12 cellular contexts compared by ENCODE assay signal in genomic region chr14:91008759-91009409, GRCh38. TPM values are rescaled to one million over a fixed set of nuclear protein-coding genes. Genes with fewer than 3 reads are reported as not detected.
A peak's percentile ranks its signal among the peaks of the same experiment; 100 is the strongest.
DNase-seq lines count a peak whose midpoint lies in the region; ATAC-seq and TF ChIP-seq lines count a peak whose summit lies in the region.
"Had no signal": no experiment of that assay in that cellular context is flagged by ENCODE, and none has a peak within 500 bp of the region (broad histone marks: within the 10 kb centered on the region; RNA-seq: fewer than 3 reads in every experiment).

No MANE protein-coding gene starts in this region.

- TF ChIP-seq CTCF in left ventricle myocardium inferior (IDR thresholded peaks at IDR 0.05; ENCODE audit: borderline replicate concordance) (no peak), uterus (IDR thresholded peaks at IDR 0.05) (no peak)

- DNase-seq in CD4-positive, CD25-positive, alpha-beta regulatory T cell = no peak
- DNase-seq in NCI-H460 (ENCODE audit: extremely low read depth, low read depth) (peak; percentile 38), left ventricle myocardium inferior (no peak), uterus (no peak), superior temporal gyrus (ENCODE audit: extremely low spot score) (no peak), SHP77 treated with DMSO at 0.1 percent for 48 hours (lab: John Stamatoyannopoulos, UW) (no peak)
- DNase-seq: DMS 273 treated with DMSO at 0.1 percent for 48 hours, gastrocnemius medialis, NCI-H2227 treated with DMSO at 0.1 percent for 48 hours had no signal

- peaks cover 5% of the 10 kb centered on the region for H3K36me3 Mint-ChIP-seq in CD4-positive, CD25-positive, alpha-beta regulatory T cell

- H3K27me3 Mint-ChIP-seq in CD4-positive, CD25-positive, alpha-beta regulatory T cell = no peaks in the 10 kb centered on the region

- H3K9me3 ChIP-seq in CD4-positive, CD25-positive, alpha-beta regulatory T cell (ENCODE audit: control insufficient read depth in 2 of 2, low read length in 2 of 2) = no peaks in the 10 kb centered on the region
- H3K9me3 ChIP-seq in left ventricle myocardium inferior (replicated peaks) (no peaks in the 10 kb centered on the region), uterus (no peaks in the 10 kb centered on the region)
- H3K9me3 ChIP-seq: gastrocnemius medialis had no signal

- H3K4me3 Mint-ChIP-seq in CD4-positive, CD25-positive, alpha-beta regulatory T cell = no peak overlapping the region
- H3K4me3 Mint-ChIP-seq: nephron had no signal

- peak in 1 of 2 donors; percentile 24 for ATAC-seq in CD4-positive, CD25-positive, alpha-beta regulatory T cell (ENCODE audit: low read depth in 2 of 2)
- ATAC-seq in GM19463 (IDR thresholded peaks at IDR 0.05; ENCODE audit: unreplicated experiment) (peak; percentile 9), HG03565 (IDR thresholded peaks at IDR 0.05; ENCODE audit: unreplicated experiment) (no peak)

- no peak overlapping the region for H3K27ac ChIP-seq in CD4-positive, CD25-positive, alpha-beta regulatory T cell (ENCODE audit: insufficient read depth, low read length, poor library complexity, severe bottlenecking)
- H3K27ac ChIP-seq in left ventricle myocardium inferior (replicated peaks) (peak overlapping the region; percentile 33), uterus (no peak overlapping the region)
- H3K27ac ChIP-seq: gastrocnemius medialis had no signal

- TF ChIP-seq POLR2A in uterus (IDR thresholded peaks at IDR 0.05) = no peak

- intact Hi-C loops in left ventricle myocardium inferior (cut with micrococcal nuclease) (no loop called here), uterus (cut with DNase I; ENCODE audit: low total_unique reads) (no loop called here)

- no peaks in the 10 kb centered on the region for H3K27me3 ChIP-seq in CD4-positive, CD25-positive, alpha-beta regulatory T cell (ENCODE audit: control insufficient read depth, insufficient read depth, low read length)
- H3K27me3 ChIP-seq in left ventricle myocardium inferior (ENCODE audit: low read depth) = no peaks in the 10 kb centered on the region
- H3K27me3 ChIP-seq in uterus = no peaks in the 10 kb centered on the region
- H3K27me3 ChIP-seq: gastrocnemius medialis had no signal

- peak overlapping the region in 2 of 3 donors; percentile 3 to 69 for H3K27ac Mint-ChIP-seq in CD4-positive, CD25-positive, alpha-beta regulatory T cell
- H3K27ac Mint-ChIP-seq: nephron had no signal

- peaks cover 34% of the 10 kb centered on the region for H3K4me1 ChIP-seq in CD4-positive, CD25-positive, alpha-beta regulatory T cell (ENCODE audit: control insufficient read depth, insufficient read depth, low read length, poor library complexity, severe bottlenecking)
- no peaks in the 10 kb centered on the region for H3K4me1 ChIP-seq in left ventricle myocardium inferior
- peaks cover 0 to 6% of the 10 kb centered on the region in 2 donors for H3K4me1 ChIP-seq in uterus

- no peaks in the 10 kb centered on the region for H3K9me3 Mint-ChIP-seq in CD4-positive, CD25-positive, alpha-beta regulatory T cell
- H3K9me3 Mint-ChIP-seq: nephron had no signal

- H3K4me3 ChIP-seq in CD4-positive, CD25-positive, alpha-beta regulatory T cell (ENCODE audit: low read depth, low read length) = no peak overlapping the region
- H3K4me3 ChIP-seq in left ventricle myocardium inferior (no peak overlapping the region), uterus (no peak overlapping the region)
- H3K4me3 ChIP-seq: gastrocnemius medialis had no signal

- no peaks in the 10 kb centered on the region for H3K36me3 ChIP-seq in CD4-positive, CD25-positive, alpha-beta regulatory T cell (ENCODE audit: control insufficient read depth, insufficient read depth, low read length)
- H3K36me3 ChIP-seq in left ventricle myocardium inferior = no peaks in the 10 kb centered on the region
- H3K36me3 ChIP-seq in uterus = no peaks in the 10 kb centered on the region
- H3K36me3 ChIP-seq: gastrocnemius medialis had no signal

- H3K4me1 Mint-ChIP-seq in CD4-positive, CD25-positive, alpha-beta regulatory T cell = peaks cover 25 to 54% (median 46%) of the 10 kb centered on the region in 4 donors

RNA-seq across cellular contexts. Expression of gene RPS6KA5, which starts 51.6 kb away (rescaled TPM):
- 38.2 TPM for total RNA-seq in CD4-positive, CD25-positive, alpha-beta regulatory T cell
- 10 to 100 TPM; 20.9 to 29.1 (median 24.6) TPM for polyA plus RNA-seq in CD4-positive, CD25-positive, alpha-beta regulatory T cell
- total RNA-seq in NCI-H460 (2014; rRNA removed; shearing (Covaris generic)) = 4.6 TPM in 2 replicates
- 3.5 and 3.6 TPM in 2 replicates for polyA plus RNA-seq in NCI-H460 (2014; cell fraction: nucleus; rRNA removed)
- total RNA-seq in left ventricle myocardium inferior (6.4 TPM), uterus (10 to 100 TPM in 2 of 4 donors, 1 to 10 TPM in 2; 3.8 to 20.0 (median 14.8) TPM)
